In genomic region chrX:103197721-103198306, GRCh38 we compare ENCODE assay signal across 14 cellular contexts. TPM values are rescaled to one million over a fixed set of nuclear protein-coding genes. Genes with fewer than 3 reads are reported as not detected.
A peak's percentile ranks its signal among the peaks of the same experiment; 100 is the strongest.
DNase-seq lines count a peak whose midpoint lies in the region; ATAC-seq, FAIRE-seq and TF ChIP-seq lines count a peak whose summit lies in the region.
"Had no signal": no experiment of that assay in that cellular context is flagged by ENCODE, and none has a peak within 500 bp of the region (broad histone marks: within the 10 kb centered on the region; RNA-seq: fewer than 3 reads in every experiment).

No MANE protein-coding gene starts in this region.

- H3K79me2 ChIP-seq in ACC112 (ENCODE audit: control insufficient read depth, insufficient read depth, low read length, unreplicated experiment) = no peaks in the 10 kb centered on the region

- peak; percentile 51 for FAIRE-seq in GM12892 (lab: Jason Lieb, UNC)
- FAIRE-seq in RCC 7860 (lab: Jason Lieb, UNC) = peak; percentile 11

- H3K4me1 ChIP-seq in ACC112 (ENCODE audit: control insufficient read depth, insufficient read depth, low read length, unreplicated experiment) = peaks cover 8% of the 10 kb centered on the region

- DNase-seq in GM12892 (ENCODE audit: insufficient read length) (no peak), RCC 7860 (ENCODE audit: low spot score) (peak; percentile 15), fibroblast of pulmonary artery (ENCODE audit: low read depth) (peak; percentile 38), SHP77 (lab: John Stamatoyannopoulos, UW) (no peak)
- DNase-seq in activated naive CD4-positive, alpha-beta T cell treated with anti-CD3 and anti-CD28 coated beads, Interleukin-2, amount 50 U/mL, for 16 hours = no peak
- DNase-seq: activated CD4-positive, CD25-positive, alpha-beta regulatory T cell; activated naive CD4-positive, alpha-beta T cell treated with anti-CD3 and anti-CD28 coated beads, Interleukin-2, amount 10 ng/mL, durations not matched to agents 7 days and 5 days; central memory CD4-positive, alpha-beta T cell; endodermal cell; hypothalamus; posterior cingulate gyrus had no signal

- ATAC-seq in HG02588 (IDR thresholded peaks at IDR 0.05; ENCODE audit: unreplicated experiment) (no peak), GM18873 (IDR thresholded peaks at IDR 0.05; ENCODE audit: low FRiP score, unreplicated experiment) (no peak)

- H3K27me3 ChIP-seq in ACC112 (ENCODE audit: insufficient read depth, low read length) = no peaks in the 10 kb centered on the region

- H3K4me3 ChIP-seq in ACC112 (ENCODE audit: low read depth, low read length) = no peak overlapping the region
- H3K4me3 ChIP-seq in fibroblast of pulmonary artery (replicated peaks; ENCODE audit: low read depth, low read length) = no peak overlapping the region

- TF ChIP-seq POLR2A in GM12892 (IDR thresholded peaks at IDR 0.05; ENCODE audit: low read depth, low read length) = no peak

- no peak for TF ChIP-seq CTCF in fibroblast of pulmonary artery (IDR thresholded peaks at IDR 0.05; ENCODE audit: low read length, missing control alignments)

- H3K36me3 ChIP-seq in ACC112 (ENCODE audit: insufficient read depth, low read length) = no peaks in the 10 kb centered on the region

- peak overlapping the region; percentile 45; the same call in 1 of the 2 replicates for H3K27ac ChIP-seq in ACC112 (ENCODE audit: low read depth, low read length)

- no peak overlapping the region for H2AFZ ChIP-seq in ACC112 (ENCODE audit: low read length, unreplicated experiment)

RNA-seq across cellular contexts. Expression of gene BEX4, which starts 17.1 kb away (rescaled TPM):
- 3.6 TPM for polyA plus RNA-seq in GM12892 (2012; ENCODE audit: missing spikeins)

RNA-seq across cellular contexts. Expression of gene TCEAL8, which starts 57.1 kb away (rescaled TPM):
- 52.8 TPM for polyA plus RNA-seq in GM12892 (2012; ENCODE audit: missing spikeins)

Comparison
In these comparisons a context has a peak if more than half of its experiments do, and no peak if none do; other contexts are left out.
1. DNase-seq: peak in RCC 7860 (single experiment) and fibroblast of pulmonary artery (single experiment); none in GM12892 (single experiment), SHP77 (0 of 2) and activated naive CD4-positive, alpha-beta T cell treated with anti-CD3 and anti-CD28 coated beads, Interleukin-2, amount 50 U/mL, for 16 hours (single experiment).